Comparison of ENCODE assay signal across 8 cellular contexts in genomic region chr9:37408933-37409710, GRCh38. TPM values are rescaled to one million over a fixed set of nuclear protein-coding genes. Genes with fewer than 3 reads are reported as not detected.
DNase-seq lines count a peak whose midpoint lies in the region; ATAC-seq lines count a peak whose summit lies in the region.

No MANE protein-coding gene starts in this region.

- H3K4me3 ChIP-seq in MG63, result no peak overlapping the region

- peak overlapping the region; percentile 78 for H3K27ac Mint-ChIP-seq in activated CD4-positive, alpha-beta memory T cell treated with anti-CD3 and anti-CD28 coated beads for 36 hours

- no peaks in the 10 kb centered on the region for H3K36me3 ChIP-seq in MG63

- intact Hi-C loops in activated CD4-positive, alpha-beta memory T cell treated with anti-CD3 and anti-CD28 coated beads for 36 hours (cut with micrococcal nuclease), result loop anchor here (1.0 to 10.0 kb wide), 8 partner anchors 56 to 480 kb away; partner anchors contain the start of genes POLR1E, TOMM5 and ZBTB5

- H3K27me3 Mint-ChIP-seq in activated CD4-positive, alpha-beta memory T cell treated with anti-CD3 and anti-CD28 coated beads for 36 hours, result peaks cover 6% of the 10 kb centered on the region

- POLR2A ChIA-PET in activated CD4-positive, alpha-beta memory T cell treated with anti-CD3 and anti-CD28 coated beads for 36 hours (lab: Charles Lee), result interaction anchor here (0.9 to 1.0 kb wide), 2 partner anchors 13 to 56 kb away, joined by 3 to 4 read pairs; partner anchors contain the start of genes GRHPR and ZBTB5

- no peaks in the 10 kb centered on the region for H3K36me3 Mint-ChIP-seq in activated CD4-positive, alpha-beta memory T cell treated with anti-CD3 and anti-CD28 coated beads for 36 hours

- no peak overlapping the region for H3K4me3 Mint-ChIP-seq in activated CD4-positive, alpha-beta memory T cell treated with anti-CD3 and anti-CD28 coated beads for 36 hours

- peaks cover 43% of the 10 kb centered on the region for H3K4me1 Mint-ChIP-seq in activated CD4-positive, alpha-beta memory T cell treated with anti-CD3 and anti-CD28 coated beads for 36 hours (ENCODE audit: low read depth)

- no peaks in the 10 kb centered on the region for H3K9me3 Mint-ChIP-seq in activated CD4-positive, alpha-beta memory T cell treated with anti-CD3 and anti-CD28 coated beads for 36 hours

- peak; percentile 95 for DNase-seq in activated CD4-positive, alpha-beta memory T cell treated with anti-CD3 and anti-CD28 coated beads for 36 hours
- DNase-seq in stimulated activated CD4-positive, alpha-beta T cell treated with anti-CD3 and anti-CD28 coated beads, Interleukin-15, amount 100 ng/mL, for 48 hours (ENCODE audit: low read depth in 2 of 2), result peak; percentile 60 to 62
- no peak for DNase-seq in NCI-H1436 (lab: John Stamatoyannopoulos, UW)
- DNase-seq in SKM-1 treated with dmso at 0.1 percent for 144 hours (lab: John Stamatoyannopoulos, UW; ENCODE audit: unreplicated experiment), result no peak
- DNase-seq in GM19240 (ENCODE audit: insufficient read length, low spot score), result no peak
- no peak for DNase-seq in MG63

- CTCF ChIA-PET in activated CD4-positive, alpha-beta memory T cell treated with anti-CD3 and anti-CD28 coated beads for 36 hours (lab: Charles Lee), result no interaction called here

- H3K9me3 ChIP-seq in MG63, result no peaks in the 10 kb centered on the region

- ATAC-seq in GM19035 (IDR thresholded peaks at IDR 0.05; ENCODE audit: unreplicated experiment) (peak; percentile 89), HG03095 (IDR thresholded peaks at IDR 0.05; ENCODE audit: unreplicated experiment) (peak; percentile 81)

- H3K27me3 ChIP-seq in MG63, result no peaks in the 10 kb centered on the region

RNA-seq across cellular contexts. Expression of gene GRHPR, which starts 13.4 kb away (rescaled TPM):
- total RNA-seq in activated CD4-positive, alpha-beta memory T cell treated with anti-CD3 and anti-CD28 coated beads for 36 hours, result 10 to 100 TPM; 84.1 to 85.0 TPM
- 97.5 and 111 TPM in 2 replicates for total RNA-seq in MG63 (2014; rRNA removed; shearing (Covaris generic); ENCODE audit: low replicate concordance)

RNA-seq across cellular contexts. Expression of gene ZBTB5, which starts 56.1 kb away (rescaled TPM):
- 1 to 10 TPM; 8.3 to 9.3 TPM for total RNA-seq in activated CD4-positive, alpha-beta memory T cell treated with anti-CD3 and anti-CD28 coated beads for 36 hours
- total RNA-seq in MG63 (2014; rRNA removed; shearing (Covaris generic); ENCODE audit: low replicate concordance), result 4.4 and 9.1 TPM in 2 replicates

Comparison
In these comparisons a context has a peak if more than half of its experiments do, and no peak if none do; other contexts are left out.
1. DNase-seq: peak in activated CD4-positive, alpha-beta memory T cell treated with anti-CD3 and anti-CD28 coated beads for 36 hours (single experiment) and stimulated activated CD4-positive, alpha-beta T cell treated with anti-CD3 and anti-CD28 coated beads, Interleukin-15, amount 100 ng/mL, for 48 hours (2 of 2); none in NCI-H1436 (single experiment), SKM-1 treated with dmso at 0.1 percent for 144 hours (single experiment), GM19240 (single experiment) and MG63 (single experiment).